Comparison of ENCODE assay signal across 30 cellular contexts in the genomic region with DNA sequence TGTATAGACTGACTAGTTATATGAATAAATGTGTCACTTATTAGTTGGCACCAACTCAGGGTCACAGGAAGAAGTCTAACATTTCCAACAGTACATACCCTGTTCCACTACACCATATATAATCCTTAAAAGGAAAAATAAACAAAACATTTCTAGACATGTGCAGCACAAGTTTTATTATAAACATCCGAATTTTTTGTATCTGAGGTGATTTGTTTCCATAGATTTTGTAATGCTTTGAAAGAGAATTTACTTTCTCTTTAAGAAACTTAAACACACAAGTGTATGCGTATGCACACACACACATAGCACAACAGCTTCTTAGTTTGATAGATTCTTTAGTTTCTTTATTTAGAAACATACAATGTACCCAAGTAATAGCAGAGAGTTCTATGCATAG.
"Had no signal": no experiment of that assay in that cellular context is flagged by ENCODE, and none has a peak within 500 bp of the region (broad histone marks: within the 10 kb centered on the region; RNA-seq: fewer than 3 reads in every experiment).

No MANE protein-coding gene starts in this region.

- H3K27me3 ChIP-seq: neural progenitor cell, neutrophil, ovary, right atrium auricular region, right lobe of liver, stomach, testis, thyroid gland, transverse colon, upper lobe of left lung, vagina had no signal

- H3K4me3 Mint-ChIP-seq: mesothelial cell of epicardium; naive B cell; natural killer cell; nephron progenitor cell; neural progenitor cell; stimulated activated naive B cell treated with anti-CD40 and anti-IgM and Interleukin-4, amounts not matched to agents 10 μg/mL and 1 μg/mL and 100 μg/mL, for 72 hours had no signal

- DNase-seq: hippocampal formation; kidney glomerular epithelial cell; left cardiac atrium; lower lobe of right lung; mammary epithelial cell; mesendoderm; naive B cell; natural killer cell; nephron progenitor cell; occipital lobe; ovary; right lobe of liver; stimulated activated CD4-positive, alpha-beta T cell treated with anti-CD3 and anti-CD28 coated beads, Interleukin-2, amount 100 ng/mL, for 24 hours; stimulated activated CD4-positive, alpha-beta T cell treated with anti-CD3 and anti-CD28 coated beads, Interleukin-4, amount 100 ng/mL, for 1 hour; stimulated activated naive B cell treated with anti-CD40 and anti-IgM and Interleukin-4, amounts not matched to agents 10 μg/mL and 1 μg/mL and 100 μg/mL, for 72 hours; stimulated activated naive CD8-positive, alpha-beta T cell treated with anti-CD3 and anti-CD28 coated beads, Interleukin-15, Interleukin-2, amounts not matched to agents 100 U/mL and 50 U/mL, for 24 hours; stomach; testis; thyroid gland; transverse colon; upper lobe of left lung had no signal

- H3K27ac ChIP-seq: lower lobe of right lung, neural progenitor cell, neutrophil, ovary, right atrium auricular region, right lobe of liver, stomach, testis, thyroid gland, transverse colon, upper lobe of left lung, vagina had no signal

- H3K4me1 ChIP-seq: neural progenitor cell, right atrium auricular region, testis, thyroid gland, upper lobe of left lung, vagina had no signal

- H3K9me3 ChIP-seq: lower lobe of right lung, neutrophil, ovary, right lobe of liver, stomach, testis, thyroid gland, transverse colon, upper lobe of left lung, vagina had no signal

- H3K4me3 ChIP-seq: lower lobe of right lung, neural progenitor cell, ovary, right atrium auricular region, right lobe of liver, smooth muscle cell, stomach, testis, thyroid gland, transverse colon, upper lobe of left lung, vagina had no signal

- ATAC-seq: left cardiac atrium; left lobe of liver; natural killer cell; right lobe of liver; stimulated activated naive B cell treated with anti-CD40 and anti-IgM and Interleukin-4, amounts not matched to agents 10 μg/mL and 1 μg/mL and 100 μg/mL, for 72 hours; stimulated activated naive CD8-positive, alpha-beta T cell treated with anti-CD3 and anti-CD28 coated beads, Interleukin-15, Interleukin-2, amounts not matched to agents 100 U/mL and 50 U/mL, for 24 hours had no signal

- H3K4me2 ChIP-seq: neural progenitor cell, smooth muscle cell had no signal

- H3K4me1 Mint-ChIP-seq: naive B cell; nephron progenitor cell; neural progenitor cell; stimulated activated naive B cell treated with anti-CD40 and anti-IgM and Interleukin-4, amounts not matched to agents 10 μg/mL and 1 μg/mL and 100 μg/mL, for 72 hours had no signal

- H3K27me3 Mint-ChIP-seq: naive B cell; progenitor cell of endocrine pancreas; stimulated activated naive B cell treated with anti-CD40 and anti-IgM and Interleukin-4, amounts not matched to agents 10 μg/mL and 1 μg/mL and 100 μg/mL, for 72 hours had no signal

- H3K9me3 Mint-ChIP-seq: nephron progenitor cell, neural progenitor cell had no signal

- H3K27ac Mint-ChIP-seq: naive B cell; natural killer cell; nephron progenitor cell; neural progenitor cell; progenitor cell of endocrine pancreas; stimulated activated naive B cell treated with anti-CD40 and anti-IgM and Interleukin-4, amounts not matched to agents 10 μg/mL and 1 μg/mL and 100 μg/mL, for 72 hours had no signal

- H3K36me3 ChIP-seq: lower lobe of right lung, neural progenitor cell, neutrophil, ovary, right atrium auricular region, right lobe of liver, stomach, thyroid gland, transverse colon, upper lobe of left lung, vagina had no signal

- H3K9ac ChIP-seq: neural progenitor cell had no signal

- H2AFZ ChIP-seq: neural progenitor cell had no signal

- FAIRE-seq: keratinocyte had no signal

- H3K36me3 Mint-ChIP-seq: naive B cell; natural killer cell; neural progenitor cell; stimulated activated naive B cell treated with anti-CD40 and anti-IgM and Interleukin-4, amounts not matched to agents 10 μg/mL and 1 μg/mL and 100 μg/mL, for 72 hours had no signal
